Comparison of ENCODE assay signal across 8 cellular contexts in the genomic region with DNA sequence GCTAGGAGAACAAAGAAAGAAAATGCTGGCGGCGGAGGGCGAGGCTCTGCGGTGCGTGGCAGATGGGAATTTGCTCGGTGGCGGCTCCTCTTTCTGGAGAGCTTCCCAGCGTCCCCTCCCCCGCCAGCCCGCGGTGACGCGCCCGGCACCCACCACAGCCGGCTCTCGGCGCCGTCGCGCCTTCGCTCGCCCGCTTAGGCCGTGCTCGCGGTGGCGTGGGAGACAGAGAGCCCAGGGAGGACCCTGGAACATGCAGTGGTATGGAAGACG. TPM values are rescaled to one million over a fixed set of nuclear protein-coding genes. Genes with fewer than 3 reads are reported as not detected.
A peak's percentile ranks its signal among the peaks of the same experiment; 100 is the strongest.
DNase-seq lines count a peak whose midpoint lies in the region; ATAC-seq, FAIRE-seq and TF ChIP-seq lines count a peak whose summit lies in the region.

No MANE protein-coding gene starts in this region.

- 0% methylated on average over 26 of the region's 28 CpGs for WGBS in mesenchymal stem cell

- H2BK5ac ChIP-seq in mesenchymal stem cell (ENCODE audit: low read depth, low read length, poor library complexity, severe bottlenecking) = no peak overlapping the region

- H4K8ac ChIP-seq in mesenchymal stem cell (ENCODE audit: low read length) = peak overlapping the region; percentile 83

- H2BK120ac ChIP-seq in mesenchymal stem cell (ENCODE audit: low read depth, low read length) = peak overlapping the region; percentile 22

- H3K36me3 Mint-ChIP-seq in WTC11 (no peaks in the 10 kb centered on the region), endothelial cell (ENCODE audit: low read depth, unreplicated experiment) (no peaks in the 10 kb centered on the region)

- H2BK15ac ChIP-seq in mesenchymal stem cell (ENCODE audit: low read depth, poor library complexity, severe bottlenecking) = peak overlapping the region; percentile 34

- H3K36me3 ChIP-seq in mesenchymal stem cell (ENCODE audit: control insufficient read depth in 1 of 2, insufficient read depth in 2 of 2, low read depth in 1 of 2, low read length in 2 of 2) = no peaks in the 10 kb centered on the region

- no peak for FAIRE-seq in HTR-8/SVneo (lab: Jason Lieb, UNC)

- H3K27me3 ChIP-seq in mesenchymal stem cell (ENCODE audit: control insufficient read depth in 1 of 2, insufficient read depth in 1 of 2, low read length in 2 of 2) = no peaks in the 10 kb centered on the region

- H2AFZ ChIP-seq in mesenchymal stem cell (ENCODE audit: low read depth, low read length) = peak overlapping the region; percentile 37

- H3K14ac ChIP-seq in mesenchymal stem cell (ENCODE audit: low read length in 2 of 2) = peak overlapping the region; percentile 5 to 22

- no peak overlapping the region for H3K27ac Mint-ChIP-seq in WTC11
- H3K27ac Mint-ChIP-seq in endothelial cell (ENCODE audit: unreplicated experiment) = no peak overlapping the region

- H3K27ac ChIP-seq in mesenchymal stem cell (ENCODE audit: low read length, poor library complexity, severe bottlenecking) = peak overlapping the region; percentile 59

- H3K27me3 Mint-ChIP-seq in WTC11 (ENCODE audit: low read depth) = peaks cover 31% of the 10 kb centered on the region
- H3K27me3 Mint-ChIP-seq in endothelial cell (ENCODE audit: unreplicated experiment) = peaks cover 8% of the 10 kb centered on the region

- no peak for DNase-seq in AG09309 (ENCODE audit: low read depth)
- peak; percentile 53 for DNase-seq in HTR-8/SVneo (ENCODE audit: insufficient read length, low spot score)
- no peak for DNase-seq in WTC11 (ENCODE audit: low spot score)
- DNase-seq in endothelial cell (ENCODE audit: low spot score) = no peak
- DNase-seq in mesenchymal stem cell = peak; percentile 70
- DNase-seq in stimulated activated CD8-positive, alpha-beta memory T cell treated with anti-CD3 and anti-CD28 coated beads, Interleukin-7, amount 100 ng/mL, for 48 hours (ENCODE audit: extremely low read depth in 1 of 2, low read depth in 1 of 2) = peak; percentile 18 to 22
- no peak for DNase-seq in effector CD4-positive, alpha-beta T cell

- peak overlapping the region; percentile 77 for H3K4me2 ChIP-seq in mesenchymal stem cell (ENCODE audit: low read length, poor library complexity, severe bottlenecking)

- H3K4me3 ChIP-seq in AG09309 (ENCODE audit: control insufficient read depth, low read depth, low read length) (peak overlapping the region; percentile 78), mesenchymal stem cell (ENCODE audit: insufficient read depth in 1 of 2, low read depth in 1 of 2, low read length in 2 of 2) (peak overlapping the region; percentile 80 to 95)

- H2AK5ac ChIP-seq in mesenchymal stem cell (ENCODE audit: low read length, severe bottlenecking) = peak overlapping the region; percentile 25

- no peak overlapping the region for H3K23ac ChIP-seq in mesenchymal stem cell (ENCODE audit: low read length in 2 of 2)

- H3K4me3 Mint-ChIP-seq in WTC11 = peak overlapping the region; percentile 95
- H3K4me3 Mint-ChIP-seq in endothelial cell (ENCODE audit: unreplicated experiment) = peak overlapping the region; percentile 96

- H3K4me1 ChIP-seq in mesenchymal stem cell (ENCODE audit: control insufficient read depth, insufficient read depth, low read depth, low read length) = peaks cover 13% of the 10 kb centered on the region

- H3K4me1 Mint-ChIP-seq in WTC11 (peaks cover 10% of the 10 kb centered on the region), endothelial cell (ENCODE audit: unreplicated experiment) (peaks cover 5% of the 10 kb centered on the region)

- H2BK12ac ChIP-seq in mesenchymal stem cell (ENCODE audit: low read length in 2 of 2) = peak overlapping the region in 1 of 2 experiments; percentile 84

- H3K9me3 ChIP-seq in mesenchymal stem cell (ENCODE audit: control insufficient read depth, low read length) = no peaks in the 10 kb centered on the region

- CTCF ChIA-PET in WTC11 (lab: Charles Lee) = interaction anchor here (1.0 to 2.1 kb wide), 2 partner anchors 65 to 68 kb away, joined by 3 to 9 read pairs; no protein-coding TSS in a partner anchor

- peak overlapping the region; percentile 97 for H3K9ac ChIP-seq in mesenchymal stem cell (ENCODE audit: low read length)

- peaks cover 6% of the 10 kb centered on the region for H3K79me1 ChIP-seq in mesenchymal stem cell (replicated peaks; ENCODE audit: low read length, poor library complexity, severe bottlenecking)

- H3K4ac ChIP-seq in mesenchymal stem cell (ENCODE audit: low read depth in 1 of 2, low read length in 2 of 2) = peak overlapping the region; percentile 62 to 64

- TF ChIP-seq CTCF in AG09309 (IDR thresholded peaks at IDR 0.05; ENCODE audit: control insufficient read depth, insufficient read depth, low read depth, low read length, missing control alignments) = no peak
- TF ChIP-seq CTCF in WTC11 (IDR thresholded peaks at IDR 0.05) = no peak
- no peak for TF ChIP-seq CTCF in endothelial cell (IDR thresholded peaks at IDR 0.05; ENCODE audit: unreplicated experiment)

- peak overlapping the region; percentile 48 for H4K91ac ChIP-seq in mesenchymal stem cell (ENCODE audit: low read length)

- peak; percentile 26 for ATAC-seq in GM18907 (IDR thresholded peaks at IDR 0.05; ENCODE audit: unreplicated experiment)
- ATAC-seq in WTC11 = peak; percentile 62

- POLR2A ChIA-PET in WTC11 (lab: Charles Lee) = no interaction called here

- H3K9me3 Mint-ChIP-seq in WTC11 = no peaks in the 10 kb centered on the region
- no peaks in the 10 kb centered on the region for H3K9me3 Mint-ChIP-seq in endothelial cell (ENCODE audit: unreplicated experiment)

- H3K18ac ChIP-seq in mesenchymal stem cell (ENCODE audit: low read depth in 1 of 2, low read length in 2 of 2) = peak overlapping the region; percentile 78 to 86

TF ChIP-seq in WTC11, 78 proteins besides CTCF, POLR2A, EP300 and RAD21 (continues in another document):
- TF ChIP-seq TCF7 (CRISPR knock-in tag; IDR thresholded peaks at IDR 0.05; ENCODE audit: low read depth) (no peak), NR1H2 (CRISPR knock-in tag; IDR thresholded peaks at IDR 0.05) (no peak), NFE2L1 (CRISPR knock-in tag; IDR thresholded peaks at IDR 0.05) (no peak), RORB (CRISPR knock-in tag; IDR thresholded peaks at IDR 0.05) (no peak), ESRRA (CRISPR knock-in tag; IDR thresholded peaks at IDR 0.05; ENCODE audit: borderline replicate concordance) (no peak), SP1 (CRISPR knock-in tag; conservative IDR thresholded peaks at IDR 0.05) (no peak), NR2C2 (CRISPR knock-in tag; IDR thresholded peaks at IDR 0.05) (no peak), FOXK1 (CRISPR knock-in tag; IDR thresholded peaks at IDR 0.05) (0 out of 2 replicates have a peak, but pooled peaks have one; percentile 28), ZNF219 (CRISPR knock-in tag; IDR thresholded peaks at IDR 0.05; ENCODE audit: borderline replicate concordance) (no peak), ZNF671 (CRISPR knock-in tag; IDR thresholded peaks at IDR 0.05) (no peak), GABPB1 (CRISPR knock-in tag; IDR thresholded peaks at IDR 0.05) (no peak), ZNF423 (CRISPR knock-in tag; IDR thresholded peaks at IDR 0.05) (no peak)
- TF ChIP-seq, protein P1, sequence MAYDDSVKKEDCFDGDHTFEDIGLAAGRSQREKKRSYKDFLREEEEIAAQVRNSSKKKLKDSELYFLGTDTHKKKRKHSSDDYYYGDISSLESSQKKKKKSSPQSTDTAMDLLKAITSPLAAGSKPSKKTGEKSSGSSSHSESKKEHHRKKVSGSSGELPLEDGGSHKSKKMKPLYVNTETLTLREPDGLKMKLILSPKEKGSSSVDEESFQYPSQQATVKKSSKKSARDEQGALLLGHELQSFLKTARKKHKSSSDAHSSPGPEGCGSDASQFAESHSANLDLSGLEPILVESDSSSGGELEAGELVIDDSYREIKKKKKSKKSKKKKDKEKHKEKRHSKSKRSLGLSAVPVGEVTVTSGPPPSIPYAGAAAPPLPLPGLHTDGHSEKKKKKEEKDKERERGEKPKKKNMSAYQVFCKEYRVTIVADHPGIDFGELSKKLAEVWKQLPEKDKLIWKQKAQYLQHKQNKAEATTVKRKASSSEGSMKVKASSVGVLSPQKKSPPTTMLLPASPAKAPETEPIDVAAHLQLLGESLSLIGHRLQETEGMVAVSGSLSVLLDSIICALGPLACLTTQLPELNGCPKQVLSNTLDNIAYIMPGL (CRISPR knock-in tag; IDR thresholded peaks at IDR 0.05) = 0 out of 2 replicates have a peak, but pooled peaks have one; percentile 16
- TF ChIP-seq, protein P2, sequence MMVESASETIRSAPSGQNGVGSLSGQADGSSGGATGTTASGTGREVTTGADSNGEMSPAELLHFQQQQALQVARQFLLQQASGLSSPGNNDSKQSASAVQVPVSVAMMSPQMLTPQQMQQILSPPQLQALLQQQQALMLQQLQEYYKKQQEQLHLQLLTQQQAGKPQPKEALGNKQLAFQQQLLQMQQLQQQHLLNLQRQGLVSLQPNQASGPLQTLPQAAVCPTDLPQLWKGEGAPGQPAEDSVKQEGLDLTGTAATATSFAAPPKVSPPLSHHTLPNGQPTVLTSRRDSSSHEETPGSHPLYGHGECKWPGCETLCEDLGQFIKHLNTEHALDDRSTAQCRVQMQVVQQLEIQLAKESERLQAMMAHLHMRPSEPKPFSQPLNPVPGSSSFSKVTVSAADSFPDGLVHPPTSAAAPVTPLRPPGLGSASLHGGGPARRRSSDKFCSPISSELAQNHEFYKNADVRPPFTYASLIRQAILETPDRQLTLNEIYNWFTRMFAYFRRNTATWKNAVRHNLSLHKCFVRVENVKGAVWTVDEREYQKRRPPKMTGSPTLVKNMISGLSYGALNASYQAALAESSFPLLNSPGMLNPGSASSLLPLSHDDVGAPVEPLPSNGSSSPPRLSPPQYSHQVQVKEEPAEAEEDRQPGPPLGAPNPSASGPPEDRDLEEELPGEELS (CRISPR knock-in tag; IDR thresholded peaks at IDR 0.05) = no peak
- TF ChIP-seq, protein P3, sequence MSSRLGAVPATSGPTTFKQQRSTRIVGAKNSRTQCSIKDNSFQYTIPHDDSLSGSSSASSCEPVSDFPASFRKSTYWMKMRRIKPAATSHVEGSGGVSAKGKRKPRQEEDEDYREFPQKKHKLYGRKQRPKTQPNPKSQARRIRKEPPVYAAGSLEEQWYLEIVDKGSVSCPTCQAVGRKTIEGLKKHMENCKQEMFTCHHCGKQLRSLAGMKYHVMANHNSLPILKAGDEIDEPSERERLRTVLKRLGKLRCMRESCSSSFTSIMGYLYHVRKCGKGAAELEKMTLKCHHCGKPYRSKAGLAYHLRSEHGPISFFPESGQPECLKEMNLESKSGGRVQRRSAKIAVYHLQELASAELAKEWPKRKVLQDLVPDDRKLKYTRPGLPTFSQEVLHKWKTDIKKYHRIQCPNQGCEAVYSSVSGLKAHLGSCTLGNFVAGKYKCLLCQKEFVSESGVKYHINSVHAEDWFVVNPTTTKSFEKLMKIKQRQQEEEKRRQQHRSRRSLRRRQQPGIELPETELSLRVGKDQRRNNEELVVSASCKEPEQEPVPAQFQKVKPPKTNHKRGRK (CRISPR knock-in tag; IDR thresholded peaks at IDR 0.05; ENCODE audit: borderline replicate concordance) = no peak

RNA-seq across cellular contexts. Expression of a gene that starts 0.6 kb away (rescaled TPM):
- total RNA-seq in WTC11 (2021) = 5.1 to 5.7 TPM (median 5.2 TPM) in 3 replicates
- total RNA-seq in endothelial cell (ENCODE audit: unreplicated experiment) = 3.8 TPM
- 35.5 TPM for polyA plus RNA-seq in mesenchymal stem cell (2013, experiment 1 of 2)
- polyA plus RNA-seq in mesenchymal stem cell (2013, experiment 2 of 2) = 37.6 TPM

Comparison
In these comparisons a context has a peak if more than half of its experiments do, and no peak if none do; other contexts are left out.
1. DNase-seq: peak in HTR-8/SVneo (single experiment), mesenchymal stem cell (single experiment) and stimulated activated CD8-positive, alpha-beta memory T cell treated with anti-CD3 and anti-CD28 coated beads, Interleukin-7, amount 100 ng/mL, for 48 hours (2 of 2); none in AG09309 (single experiment), WTC11 (single experiment), endothelial cell (single experiment) and effector CD4-positive, alpha-beta T cell (single experiment).